ENCODE assay signal across 8 cellular contexts in the genomic region with DNA sequence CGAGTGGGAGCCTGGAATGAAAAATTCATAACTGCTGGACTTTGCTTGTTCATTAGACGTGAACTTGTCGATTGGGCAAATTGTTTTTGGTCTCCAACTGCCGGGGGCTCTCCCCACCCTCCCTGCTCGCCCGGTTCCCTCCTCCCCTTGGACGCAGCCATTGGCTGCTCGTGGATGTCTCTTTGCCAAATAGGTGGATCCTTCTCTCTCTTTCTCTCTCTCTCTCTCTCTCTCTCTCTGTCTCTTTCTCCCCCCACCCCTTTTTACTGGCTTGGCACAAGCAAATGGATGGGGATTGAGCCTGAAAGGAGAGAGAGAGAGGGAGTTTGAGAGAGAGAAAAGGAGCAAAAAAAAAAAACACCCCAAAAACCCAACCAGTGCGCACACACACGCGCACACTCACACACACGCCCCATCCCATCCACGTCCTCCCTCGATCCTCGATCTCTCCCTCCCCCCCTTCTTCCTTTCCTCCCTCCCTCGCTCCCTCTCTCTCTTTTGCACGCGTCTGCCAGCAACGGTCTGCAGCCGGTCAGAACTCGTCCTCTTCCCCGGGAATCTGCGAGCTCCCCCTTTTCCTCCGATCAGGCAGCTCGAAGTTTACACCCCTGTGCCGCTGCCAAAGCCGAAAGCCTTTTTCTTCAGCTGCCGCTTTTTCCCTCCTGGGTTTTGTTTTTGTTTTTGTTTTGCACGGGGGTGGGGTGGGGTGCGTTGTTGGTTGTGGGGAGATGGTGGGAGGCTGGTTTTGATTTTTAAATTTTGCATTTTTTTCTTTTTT. TPM values are rescaled to one million over a fixed set of nuclear protein-coding genes. Genes with fewer than 3 reads are reported as not detected.
DNase-seq lines count a peak whose midpoint lies in the region; ATAC-seq, FAIRE-seq and TF ChIP-seq lines count a peak whose summit lies in the region.

No MANE protein-coding gene starts in this region.

- TF ChIP-seq EP300 in HepG2 (IDR thresholded peaks at IDR 0.05; ENCODE audit: low read depth in 2 of 2, low read length in 2 of 2) (no peak), HepG2 (CRISPR knock-in tag; IDR thresholded peaks at IDR 0.05; ENCODE audit: borderline replicate concordance) (no peak; the same call in 1 of the 2 replicates)

- H3K36me3 ChIP-seq in HAP-1 (replicated peaks), result no peaks in the 10 kb centered on the region
- H3K36me3 ChIP-seq in HepG2 (replicated peaks in 1 of 2; ENCODE audit: control insufficient read depth in 1 of 2, insufficient read depth in 2 of 2, low read length in 2 of 2), result peaks cover 1 to 9% of the 10 kb centered on the region in 2 experiments; a peak in 1 of 5 replicates

- peaks cover 37 to 42% (median 39%) of the 10 kb centered on the region in 3 donors for H3K27me3 Mint-ChIP-seq in CD14-positive monocyte (ENCODE audit: low read depth in 3 of 3)

- H3K4me3 ChIP-seq in HAP-1 (peak overlapping the region; percentile 29), HepG2 (replicated peaks in 1 of 3; ENCODE audit: insufficient read depth in 1 of 3, low read depth in 2 of 3, low read length in 3 of 3) (peak overlapping the region; percentile 52 to 71 (median 62))

- peaks cover 33% of the 10 kb centered on the region for H3K4me1 Mint-ChIP-seq in CD14-positive monocyte

- intact Hi-C loops in CD14-positive monocyte (cut with micrococcal nuclease) (no loop called here), HepG2 (cut with micrococcal nuclease; ENCODE audit: unreplicated experiment) (loop anchor here (5.0 kb wide), 1 partner anchor 39 kb away; no protein-coding TSS in a partner anchor)

- no peak for TF ChIP-seq POLR2A in HepG2 (IDR thresholded peaks at IDR 0.05; ENCODE audit: insufficient read depth in 1 of 2, low read depth in 2 of 2, low read length in 2 of 2)

- H3K4me1 ChIP-seq in HAP-1, result peaks cover 2% of the 10 kb centered on the region; the same call in 1 of the 2 replicates
- peaks cover 83% of the 10 kb centered on the region for H3K4me1 ChIP-seq in HepG2 (ENCODE audit: insufficient read depth, low read length)

- peak overlapping the region in 2 of 7 donors; percentile 11 to 28 for H3K27ac Mint-ChIP-seq in CD14-positive monocyte

- H3K27ac ChIP-seq in cingulate gyrus (ENCODE audit: low read depth, low read length), result peak overlapping the region; percentile 100
- H3K27ac ChIP-seq in HepG2 (ENCODE audit: extremely low read length, insufficient read depth, low read length), result peak overlapping the region; percentile 73
- H3K27ac ChIP-seq in temporal lobe (ENCODE audit: low read depth, low read length), result peak overlapping the region; percentile 96

- peaks cover 0 to 8% (median 5%) of the 10 kb centered on the region in 7 donors for H3K9me3 Mint-ChIP-seq in CD14-positive monocyte

- H3K9ac ChIP-seq in HepG2 (ENCODE audit: insufficient read depth, low read depth, low read length), result peak overlapping the region; percentile 58

- peak overlapping the region; percentile 90 for H3K4me2 ChIP-seq in HepG2 (ENCODE audit: low read depth, low read length)

- ATAC-seq in HepG2 (peak; percentile 82), GM19035 (IDR thresholded peaks at IDR 0.05; ENCODE audit: unreplicated experiment) (no peak)

- peak; percentile 51 for FAIRE-seq in HepG2 (lab: Jason Lieb, UNC)

- H3K9me3 ChIP-seq in HAP-1 (no peaks in the 10 kb centered on the region), HepG2 (ENCODE audit: low read length) (no peaks in the 10 kb centered on the region)

- H3K79me2 ChIP-seq in HepG2 (ENCODE audit: insufficient read depth, low read length), result peaks cover 38% of the 10 kb centered on the region

- POLR2A ChIA-PET in HepG2 (lab: Yijun Ruan, JAX), result interaction anchor here (0.7 to 3.6 kb wide), 11 partner anchors 9 to 38 kb away, joined by 3 to 31 read pairs (median 9); no protein-coding TSS in a partner anchor

- DNase-seq in CD14-positive monocyte (ENCODE audit: low spot score), result no peak
- peak; percentile 66 to 81 for DNase-seq in HAP-1 (ENCODE audit: low spot score in 2 of 2)
- peak; percentile 80 for DNase-seq in OCI-M1 (lab: John Stamatoyannopoulos, UW)
- peak; percentile 79 for DNase-seq in HepG2 (ENCODE audit: low spot score)
- DNase-seq in NCI-H187 (lab: John Stamatoyannopoulos, UW), result no peak

- TF ChIP-seq CTCF in CD14-positive monocyte (IDR thresholded peaks at IDR 0.05), result no peak
- TF ChIP-seq CTCF in HepG2 (CRISPR knock-in tag; IDR thresholded peaks at IDR 0.05), result no peak

- no peak for TF ChIP-seq RAD21 in HepG2 (CRISPR knock-in tag; IDR thresholded peaks at IDR 0.05)

- no peak overlapping the region for H2AFZ ChIP-seq in HepG2 (ENCODE audit: low read length)

- H4K20me1 ChIP-seq in HepG2 (ENCODE audit: insufficient read depth, low read length), result no peaks in the 10 kb centered on the region

- in situ Hi-C loops in HAP-1 (cut with MboI; ENCODE audit: low sequenced_read_pairs) (no loop called here), HepG2 (cut with HindIII; ENCODE audit: extremely low pct_ligation_motif_present, low pct_unique_long_range_greater_than_20kb) (loop anchor here (5.0 kb wide), 2 partner anchors 36 to 39 kb away; no protein-coding TSS in a partner anchor)

- H3K4me3 Mint-ChIP-seq in CD14-positive monocyte, result peak overlapping the region; percentile 85 to 92

- CTCF ChIA-PET in HepG2 (lab: Yijun Ruan, JAX; ENCODE audit: low intra/inter-chr PET ratio, low total read pairs), result no interaction called here

- H3K36me3 Mint-ChIP-seq in CD14-positive monocyte, result peaks cover 12 to 20% of the 10 kb centered on the region in 2 donors

- no peaks in the 10 kb centered on the region for H3K27me3 ChIP-seq in HAP-1 (ENCODE audit: low read depth)
- H3K27me3 ChIP-seq in HepG2 (ENCODE audit: control insufficient read depth in 1 of 2, insufficient read depth in 2 of 2, low read length in 2 of 2), result no peaks in the 10 kb centered on the region

- 3% methylated on average over 30 of the region's 30 CpGs for WGBS in HepG2 (ENCODE audit: low lambda C conversion rate)

- BruUV-seq in HepG2 (replicated peaks; lab: Mats Ljungman, UMichigan), result no TSS peak

RNA-seq across cellular contexts. Expression of a gene that starts 27.8 kb away (rescaled TPM):
- under 1 TPM; 0.25 to 0.90 TPM for polyA plus RNA-seq in CD14-positive monocyte
- 5.4 and 5.6 TPM in 2 replicates for total RNA-seq in HepG2 (2016; rRNA removed; fragmentation: Illumina TruSeq; extraction: Trizol)
- 16.3 and 20.2 TPM in 2 replicates for total RNA-seq in HepG2 (2016; cell fraction: cytosol; rRNA removed; fragmentation: Illumina TruSeq; extraction: Trizol; ENCODE audit: low read depth)
- total RNA-seq in HepG2 (2016; cell fraction: insoluble cytoplasmic fraction; rRNA removed; fragmentation: Illumina TruSeq; extraction: Trizol), result 4.6 and 4.7 TPM in 2 replicates
- 6.7 and 9.2 TPM in 2 replicates for total RNA-seq in HepG2 (2016; cell fraction: membrane; rRNA removed; fragmentation: Illumina TruSeq; extraction: Trizol)
- 4.9 and 6.0 TPM in 2 replicates for total RNA-seq in HepG2 (2016; cell fraction: nucleus; rRNA removed; fragmentation: Illumina TruSeq; extraction: Trizol)
- 3.0 and 3.4 TPM in 2 replicates for polyA plus RNA-seq in HepG2 (2011; rRNA removed)
- 1.4 and 1.6 TPM in 2 replicates for polyA plus RNA-seq in HepG2 (2011; cell fraction: cytosol; rRNA removed)
- polyA plus RNA-seq in HepG2 (2011; cell fraction: nucleus; rRNA removed), result 11.0 and 14.0 TPM in 2 replicates
- polyA plus RNA-seq in HepG2 (2012), result 9.0 and 12.2 TPM in 2 replicates
- polyA plus RNA-seq in HepG2 (2016; cell fraction: cytosol; fragmentation: Illumina TruSeq; extraction: Trizol; ENCODE audit: low read depth), result 0.70 and 0.93 TPM in 2 replicates
- 8.8 and 11.9 TPM in 2 replicates for polyA plus RNA-seq in HepG2 (2016; cell fraction: insoluble cytoplasmic fraction; fragmentation: Illumina TruSeq; extraction: Trizol; ENCODE audit: low read depth)
- 3.1 and 4.9 TPM in 2 replicates for polyA plus RNA-seq in HepG2 (2016; cell fraction: membrane; fragmentation: Illumina TruSeq; extraction: Trizol; ENCODE audit: low read depth)
- 14.6 and 14.7 TPM in 2 replicates for polyA plus RNA-seq in HepG2 (2016; cell fraction: nucleus; fragmentation: Illumina TruSeq; extraction: Trizol; ENCODE audit: insufficient read depth, low read depth)
- 0.82 and 6.2 TPM in 2 replicates for polyA minus RNA-seq in HepG2 (2011; rRNA and poly(A)+ RNA removed; ENCODE audit: low replicate concordance)
- polyA minus RNA-seq in HepG2 (2011; cell fraction: cytosol; rRNA and poly(A)+ RNA removed), result 5.0 and 6.2 TPM in 2 replicates
- 6.8 and 7.7 TPM in 2 replicates for polyA minus RNA-seq in HepG2 (2011; cell fraction: nucleus; rRNA and poly(A)+ RNA removed)
- total RNA-seq in temporal lobe, result 185 TPM

RNA-seq across cellular contexts. Expression of a gene that starts 53.7 kb away (rescaled TPM):
- not detected for polyA plus RNA-seq in CD14-positive monocyte
- total RNA-seq in HepG2 (2016; rRNA removed; fragmentation: Illumina TruSeq; extraction: Trizol), result not detected in 2 replicates
- not detected in 2 replicates for total RNA-seq in HepG2 (2016; cell fraction: cytosol; rRNA removed; fragmentation: Illumina TruSeq; extraction: Trizol; ENCODE audit: low read depth)
- total RNA-seq in HepG2 (2016; cell fraction: insoluble cytoplasmic fraction; rRNA removed; fragmentation: Illumina TruSeq; extraction: Trizol), result not detected in 2 replicates
- total RNA-seq in HepG2 (2016; cell fraction: membrane; rRNA removed; fragmentation: Illumina TruSeq; extraction: Trizol), result not detected in 2 replicates
- not detected in 2 replicates for total RNA-seq in HepG2 (2016; cell fraction: nucleus; rRNA removed; fragmentation: Illumina TruSeq; extraction: Trizol)
- 0.04 TPM in 1 of 2 replicates, not detected in the other for polyA plus RNA-seq in HepG2 (2011; rRNA removed)
- polyA plus RNA-seq in HepG2 (2011; cell fraction: cytosol; rRNA removed), result 0.03 and 0.04 TPM in 2 replicates
- 0.10 and 0.13 TPM in 2 replicates for polyA plus RNA-seq in HepG2 (2011; cell fraction: nucleus; rRNA removed)
- polyA plus RNA-seq in HepG2 (2012), result not detected in 2 replicates
- not detected in 2 replicates for polyA plus RNA-seq in HepG2 (2016; cell fraction: cytosol; fragmentation: Illumina TruSeq; extraction: Trizol; ENCODE audit: low read depth)
- polyA plus RNA-seq in HepG2 (2016; cell fraction: insoluble cytoplasmic fraction; fragmentation: Illumina TruSeq; extraction: Trizol; ENCODE audit: low read depth), result not detected in 2 replicates
- polyA plus RNA-seq in HepG2 (2016; cell fraction: membrane; fragmentation: Illumina TruSeq; extraction: Trizol; ENCODE audit: low read depth), result not detected in 2 replicates
- polyA plus RNA-seq in HepG2 (2016; cell fraction: nucleus; fragmentation: Illumina TruSeq; extraction: Trizol; ENCODE audit: insufficient read depth, low read depth), result not detected in 2 replicates
- polyA minus RNA-seq in HepG2 (2011; rRNA and poly(A)+ RNA removed; ENCODE audit: low replicate concordance), result 0.40 TPM in 1 of 2 replicates, not detected in the other
- polyA minus RNA-seq in HepG2 (2011; cell fraction: cytosol; rRNA and poly(A)+ RNA removed), result not detected in 2 replicates
- not detected in 2 replicates for polyA minus RNA-seq in HepG2 (2011; cell fraction: nucleus; rRNA and poly(A)+ RNA removed)
- total RNA-seq in temporal lobe, result not detected

Comparison
In these comparisons a context has a peak if more than half of its experiments do, and no peak if none do; other contexts are left out.
1. DNase-seq: peak in HAP-1 (2 of 2), OCI-M1 (single experiment) and HepG2 (single experiment); none in CD14-positive monocyte (single experiment) and NCI-H187 (0 of 2).
2. Peak in every context shown above with its lines, with median percentiles within 50 percentile points of each other: H3K27ac ChIP-seq.